Comparison of ENCODE assay signal across 8 cellular contexts in genomic region chr19:58407658-58408151, GRCh38. TPM values are rescaled to one million over a fixed set of nuclear protein-coding genes. Genes with fewer than 3 reads are reported as not detected.
A peak's percentile ranks its signal among the peaks of the same experiment; 100 is the strongest.
DNase-seq lines count a peak whose midpoint lies in the region; ATAC-seq, FAIRE-seq and TF ChIP-seq lines count a peak whose summit lies in the region.

No MANE protein-coding gene starts in this region.

- DNase-seq in GM06990 (ENCODE audit: extremely low read depth, insufficient read length) = no peak
- DNase-seq in HepG2 (ENCODE audit: low spot score) = peak; percentile 57
- no peak for DNase-seq in effector CD8-positive, alpha-beta T cell (lab: John Stamatoyannopoulos, UW)
- no peak for DNase-seq in amygdala (lab: John Stamatoyannopoulos, UW)

- intact Hi-C loops in HepG2 (cut with micrococcal nuclease; ENCODE audit: unreplicated experiment) = loop anchor here (5.0 kb wide), 3 partner anchors 45 to 80 kb away; partner anchors contain the start of genes ZNF324, ZNF324B and ZSCAN22

- H3K27ac Mint-ChIP-seq in IgD-negative memory B cell (peak overlapping the region; percentile 59 to 96 (median 95)), brain (peak overlapping the region; percentile 91 to 97 (median 95))

- TF ChIP-seq EP300 in HepG2 (IDR thresholded peaks at IDR 0.05; ENCODE audit: low read depth in 2 of 2, low read length in 2 of 2) (no peak), HepG2 (CRISPR knock-in tag; IDR thresholded peaks at IDR 0.05; ENCODE audit: borderline replicate concordance) (0 out of 2 replicates have a peak, but pooled peaks have one; percentile 17)

- no peak for FAIRE-seq in HepG2 (lab: Jason Lieb, UNC)

- peak overlapping the region; percentile 93 for H3K4me2 ChIP-seq in HepG2 (ENCODE audit: low read depth, low read length)

- H2AFZ ChIP-seq in HepG2 (ENCODE audit: low read length) = no peak overlapping the region

- no peaks in the 10 kb centered on the region for H4K20me1 ChIP-seq in HepG2 (ENCODE audit: insufficient read depth, low read length)

- H3K4me3 Mint-ChIP-seq in IgD-negative memory B cell = peak overlapping the region; percentile 97 to 99 (median 98)
- H3K4me3 Mint-ChIP-seq in brain = peak overlapping the region; percentile 91 to 95 (median 93)

- H3K9me3 Mint-ChIP-seq in IgD-negative memory B cell (peaks cover 0 to 1% (median 0%) of the 10 kb centered on the region in 3 donors), brain (peaks cover 0 to 16% (median 5%) of the 10 kb centered on the region in 5 experiments)

- TF ChIP-seq CTCF in GM06990 (IDR thresholded peaks at IDR 0.05; ENCODE audit: insufficient read depth, low read length, poor library complexity, severe bottlenecking) (no peak), brain (conservative IDR thresholded peaks at IDR 0.05) (no peak), HepG2 (CRISPR knock-in tag; IDR thresholded peaks at IDR 0.05) (no peak)

- 3% methylated on average over 15 of the region's 22 CpGs for WGBS in HepG2 (ENCODE audit: low lambda C conversion rate)
- 26% methylated on average over 22 of the region's 22 CpGs for WGBS in thymus

- peak; percentile 56 to 70 for TF ChIP-seq POLR2A in HepG2 (IDR thresholded peaks at IDR 0.05; ENCODE audit: insufficient read depth in 1 of 2, low read depth in 2 of 2, low read length in 2 of 2)

- CTCF ChIA-PET in HepG2 (lab: Yijun Ruan, JAX; ENCODE audit: low intra/inter-chr PET ratio, low total read pairs) = no interaction called here

- H3K27me3 Mint-ChIP-seq in IgD-negative memory B cell = no peaks in the 10 kb centered on the region
- peaks cover 10% of the 10 kb centered on the region for H3K27me3 Mint-ChIP-seq in brain

- no peak for TF ChIP-seq RAD21 in HepG2 (CRISPR knock-in tag; IDR thresholded peaks at IDR 0.05)

- H3K36me3 ChIP-seq in GM06990 (ENCODE audit: control insufficient read depth, insufficient read depth, low read length) = no peaks in the 10 kb centered on the region
- no peaks in the 10 kb centered on the region for H3K36me3 ChIP-seq in HepG2 (replicated peaks in 1 of 2; ENCODE audit: control insufficient read depth in 1 of 2, insufficient read depth in 2 of 2, low read length in 2 of 2)
- H3K36me3 ChIP-seq in thymus (ENCODE audit: control insufficient read depth, insufficient read depth) = no peaks in the 10 kb centered on the region

- ATAC-seq in HepG2 (peak; percentile 74), GM21381 (IDR thresholded peaks at IDR 0.05; ENCODE audit: unreplicated experiment) (no peak)

- H3K4me3 ChIP-seq in GM06990 (replicated peaks; ENCODE audit: low read depth, low read length) = peak overlapping the region; percentile 89
- peak overlapping the region; percentile 89 to 98 (median 95) for H3K4me3 ChIP-seq in HepG2 (replicated peaks in 1 of 3; ENCODE audit: insufficient read depth in 1 of 3, low read depth in 2 of 3, low read length in 3 of 3)
- peak overlapping the region; percentile 88 for H3K4me3 ChIP-seq in thymus (ENCODE audit: low read length)

- H3K36me3 Mint-ChIP-seq in IgD-negative memory B cell (peaks cover 5% of the 10 kb centered on the region), brain (peaks cover 36% of the 10 kb centered on the region)

- H3K79me2 ChIP-seq in HepG2 (ENCODE audit: insufficient read depth, low read length) = peaks cover 21% of the 10 kb centered on the region

- POLR2A ChIA-PET in HepG2 (lab: Yijun Ruan, JAX) = interaction anchor here (0.7 to 1.3 kb wide), 9 partner anchors 20 to 225 kb away, joined by 3 to 16 read pairs (median 5); partner anchors contain the start of genes A1BG, ZNF274, ZNF324B and ZNF497

- H3K4me1 Mint-ChIP-seq in IgD-negative memory B cell (peaks cover 15 to 24% (median 22%) of the 10 kb centered on the region in 3 donors), brain (peaks cover 37% of the 10 kb centered on the region)

- in situ Hi-C loops in HepG2 (cut with HindIII; ENCODE audit: extremely low pct_ligation_motif_present, low pct_unique_long_range_greater_than_20kb) = no loop called here

- H3K27me3 ChIP-seq in GM06990 (replicated peaks; ENCODE audit: control insufficient read depth, insufficient read depth, low read length) (no peaks in the 10 kb centered on the region), HepG2 (ENCODE audit: control insufficient read depth in 1 of 2, insufficient read depth in 2 of 2, low read length in 2 of 2) (no peaks in the 10 kb centered on the region; a peak in 1 of 5 replicates), thymus (ENCODE audit: control insufficient read depth, insufficient read depth) (no peaks in the 10 kb centered on the region)

- peak overlapping the region; percentile 85 for H3K27ac ChIP-seq in HepG2 (ENCODE audit: extremely low read length, insufficient read depth, low read length)
- H3K27ac ChIP-seq in thymus (ENCODE audit: low read depth) = peak overlapping the region; percentile 87

- H3K9me3 ChIP-seq in HepG2 (ENCODE audit: low read length) (no peaks in the 10 kb centered on the region), thymus (ENCODE audit: control insufficient read depth) (no peaks in the 10 kb centered on the region)

- H3K4me1 ChIP-seq in HepG2 (ENCODE audit: insufficient read depth, low read length) (peaks cover 38% of the 10 kb centered on the region), thymus (ENCODE audit: control insufficient read depth, insufficient read depth, low read length) (peaks cover 19% of the 10 kb centered on the region)

- BruUV-seq in HepG2 (replicated peaks; lab: Mats Ljungman, UMichigan) = TSS peak; percentile 93

- peak overlapping the region; percentile 89 for H3K9ac ChIP-seq in HepG2 (ENCODE audit: insufficient read depth, low read depth, low read length)

RNA-seq across cellular contexts. Expression of gene ZNF584, which starts 0.7 kb away (rescaled TPM):
- polyA plus RNA-seq in IgD-negative memory B cell (3.5 TPM), brain (ENCODE audit: insufficient read depth, low read depth, low replicate concordance) (5.8 TPM), HepG2 (2011; rRNA removed) (2.4 and 3.3 TPM in 2 replicates), thymus (5.2 TPM)
- 6.8 and 7.0 TPM in 2 replicates for total RNA-seq in HepG2 (2016; rRNA removed; fragmentation: Illumina TruSeq; extraction: Trizol)
- 2.7 and 3.0 TPM in 2 replicates for total RNA-seq in HepG2 (2016; cell fraction: cytosol; rRNA removed; fragmentation: Illumina TruSeq; extraction: Trizol; ENCODE audit: low read depth)
- total RNA-seq in HepG2 (2016; cell fraction: insoluble cytoplasmic fraction; rRNA removed; fragmentation: Illumina TruSeq; extraction: Trizol) = 7.0 and 7.6 TPM in 2 replicates
- 5.6 and 7.1 TPM in 2 replicates for total RNA-seq in HepG2 (2016; cell fraction: membrane; rRNA removed; fragmentation: Illumina TruSeq; extraction: Trizol)
- 4.6 and 6.5 TPM in 2 replicates for total RNA-seq in HepG2 (2016; cell fraction: nucleus; rRNA removed; fragmentation: Illumina TruSeq; extraction: Trizol)
- polyA plus RNA-seq in HepG2 (2011; cell fraction: cytosol; rRNA removed) = 2.2 and 2.4 TPM in 2 replicates
- 2.7 and 3.7 TPM in 2 replicates for polyA plus RNA-seq in HepG2 (2011; cell fraction: nucleus; rRNA removed)
- 2.1 and 2.6 TPM in 2 replicates for polyA plus RNA-seq in HepG2 (2012)
- 1.5 and 2.0 TPM in 2 replicates for polyA plus RNA-seq in HepG2 (2016; cell fraction: cytosol; fragmentation: Illumina TruSeq; extraction: Trizol; ENCODE audit: low read depth)
- polyA plus RNA-seq in HepG2 (2016; cell fraction: insoluble cytoplasmic fraction; fragmentation: Illumina TruSeq; extraction: Trizol; ENCODE audit: low read depth) = 4.1 and 4.8 TPM in 2 replicates
- 2.5 and 4.0 TPM in 2 replicates for polyA plus RNA-seq in HepG2 (2016; cell fraction: membrane; fragmentation: Illumina TruSeq; extraction: Trizol; ENCODE audit: low read depth)
- 6.0 and 6.2 TPM in 2 replicates for polyA plus RNA-seq in HepG2 (2016; cell fraction: nucleus; fragmentation: Illumina TruSeq; extraction: Trizol; ENCODE audit: insufficient read depth, low read depth)
- polyA minus RNA-seq in HepG2 (2011; rRNA and poly(A)+ RNA removed; ENCODE audit: low replicate concordance) = 5.5 and 35.4 TPM in 2 replicates
- polyA minus RNA-seq in HepG2 (2011; cell fraction: cytosol; rRNA and poly(A)+ RNA removed) = 2.7 and 2.9 TPM in 2 replicates
- 4.2 and 4.6 TPM in 2 replicates for polyA minus RNA-seq in HepG2 (2011; cell fraction: nucleus; rRNA and poly(A)+ RNA removed)

RNA-seq across cellular contexts. Expression of gene RNF225, which starts 12.2 kb away (rescaled TPM):
- polyA plus RNA-seq in IgD-negative memory B cell = not detected
- polyA plus RNA-seq in brain (ENCODE audit: insufficient read depth, low read depth, low replicate concordance) = not detected
- total RNA-seq in HepG2 (2016; rRNA removed; fragmentation: Illumina TruSeq; extraction: Trizol) = not detected in 2 replicates
- not detected in 2 replicates for total RNA-seq in HepG2 (2016; cell fraction: cytosol; rRNA removed; fragmentation: Illumina TruSeq; extraction: Trizol; ENCODE audit: low read depth)
- not detected in 2 replicates for total RNA-seq in HepG2 (2016; cell fraction: insoluble cytoplasmic fraction; rRNA removed; fragmentation: Illumina TruSeq; extraction: Trizol)
- total RNA-seq in HepG2 (2016; cell fraction: membrane; rRNA removed; fragmentation: Illumina TruSeq; extraction: Trizol) = not detected in 2 replicates
- total RNA-seq in HepG2 (2016; cell fraction: nucleus; rRNA removed; fragmentation: Illumina TruSeq; extraction: Trizol) = not detected in 2 replicates
- not detected in 2 replicates for polyA plus RNA-seq in HepG2 (2011; rRNA removed)
- not detected in 2 replicates for polyA plus RNA-seq in HepG2 (2011; cell fraction: cytosol; rRNA removed)
- polyA plus RNA-seq in HepG2 (2011; cell fraction: nucleus; rRNA removed) = 0.57 and 1.5 TPM in 2 replicates
- not detected in 2 replicates for polyA plus RNA-seq in HepG2 (2012)
- polyA plus RNA-seq in HepG2 (2016; cell fraction: cytosol; fragmentation: Illumina TruSeq; extraction: Trizol; ENCODE audit: low read depth) = not detected in 2 replicates
- polyA plus RNA-seq in HepG2 (2016; cell fraction: insoluble cytoplasmic fraction; fragmentation: Illumina TruSeq; extraction: Trizol; ENCODE audit: low read depth) = not detected in 2 replicates
- not detected in 2 replicates for polyA plus RNA-seq in HepG2 (2016; cell fraction: membrane; fragmentation: Illumina TruSeq; extraction: Trizol; ENCODE audit: low read depth)
- not detected in 2 replicates for polyA plus RNA-seq in HepG2 (2016; cell fraction: nucleus; fragmentation: Illumina TruSeq; extraction: Trizol; ENCODE audit: insufficient read depth, low read depth)
- polyA minus RNA-seq in HepG2 (2011; rRNA and poly(A)+ RNA removed; ENCODE audit: low replicate concordance) = 0.80 TPM in 1 of 2 replicates, not detected in the other
- polyA minus RNA-seq in HepG2 (2011; cell fraction: cytosol; rRNA and poly(A)+ RNA removed) = not detected in 2 replicates
- 1.5 and 2.4 TPM in 2 replicates for polyA minus RNA-seq in HepG2 (2011; cell fraction: nucleus; rRNA and poly(A)+ RNA removed)
- not detected for polyA plus RNA-seq in thymus

RNA-seq across cellular contexts. Expression of gene RPS5, which starts 20.6 kb away (rescaled TPM):
- polyA plus RNA-seq in IgD-negative memory B cell (1,545 TPM), brain (ENCODE audit: insufficient read depth, low read depth, low replicate concordance) (1,967 TPM), HepG2 (2011; rRNA removed) (4,145 and 4,408 TPM in 2 replicates), thymus (942 TPM)
- 1,544 and 1,715 TPM in 2 replicates for total RNA-seq in HepG2 (2016; rRNA removed; fragmentation: Illumina TruSeq; extraction: Trizol)
- 2,017 and 2,110 TPM in 2 replicates for total RNA-seq in HepG2 (2016; cell fraction: cytosol; rRNA removed; fragmentation: Illumina TruSeq; extraction: Trizol; ENCODE audit: low read depth)
- 1,517 and 1,921 TPM in 2 replicates for total RNA-seq in HepG2 (2016; cell fraction: insoluble cytoplasmic fraction; rRNA removed; fragmentation: Illumina TruSeq; extraction: Trizol)
- total RNA-seq in HepG2 (2016; cell fraction: membrane; rRNA removed; fragmentation: Illumina TruSeq; extraction: Trizol) = 2,939 and 3,145 TPM in 2 replicates
- total RNA-seq in HepG2 (2016; cell fraction: nucleus; rRNA removed; fragmentation: Illumina TruSeq; extraction: Trizol) = 614 and 724 TPM in 2 replicates
- 3,539 and 5,584 TPM in 2 replicates for polyA plus RNA-seq in HepG2 (2011; cell fraction: cytosol; rRNA removed)
- 1,780 and 1,928 TPM in 2 replicates for polyA plus RNA-seq in HepG2 (2011; cell fraction: nucleus; rRNA removed)
- polyA plus RNA-seq in HepG2 (2012) = 1,706 and 1,819 TPM in 2 replicates
- 2,310 and 2,596 TPM in 2 replicates for polyA plus RNA-seq in HepG2 (2016; cell fraction: cytosol; fragmentation: Illumina TruSeq; extraction: Trizol; ENCODE audit: low read depth)
- polyA plus RNA-seq in HepG2 (2016; cell fraction: insoluble cytoplasmic fraction; fragmentation: Illumina TruSeq; extraction: Trizol; ENCODE audit: low read depth) = 1,782 and 1,827 TPM in 2 replicates
- polyA plus RNA-seq in HepG2 (2016; cell fraction: membrane; fragmentation: Illumina TruSeq; extraction: Trizol; ENCODE audit: low read depth) = 3,073 and 3,180 TPM in 2 replicates
- polyA plus RNA-seq in HepG2 (2016; cell fraction: nucleus; fragmentation: Illumina TruSeq; extraction: Trizol; ENCODE audit: insufficient read depth, low read depth) = 1,095 and 1,142 TPM in 2 replicates
- polyA minus RNA-seq in HepG2 (2011; rRNA and poly(A)+ RNA removed; ENCODE audit: low replicate concordance) = 2,710 and 3,749 TPM in 2 replicates
- 541 and 557 TPM in 2 replicates for polyA minus RNA-seq in HepG2 (2011; cell fraction: cytosol; rRNA and poly(A)+ RNA removed)
- 340 and 381 TPM in 2 replicates for polyA minus RNA-seq in HepG2 (2011; cell fraction: nucleus; rRNA and poly(A)+ RNA removed)

RNA-seq across cellular contexts. Expression of gene ZNF837, which starts 26.9 kb away (rescaled TPM):
- polyA plus RNA-seq in IgD-negative memory B cell = 8.0 TPM
- 1.4 TPM for polyA plus RNA-seq in brain (ENCODE audit: insufficient read depth, low read depth, low replicate concordance)
- total RNA-seq in HepG2 (2016; rRNA removed; fragmentation: Illumina TruSeq; extraction: Trizol) = 0.73 and 1.3 TPM in 2 replicates
- 0.71 and 0.79 TPM in 2 replicates for total RNA-seq in HepG2 (2016; cell fraction: cytosol; rRNA removed; fragmentation: Illumina TruSeq; extraction: Trizol; ENCODE audit: low read depth)
- total RNA-seq in HepG2 (2016; cell fraction: insoluble cytoplasmic fraction; rRNA removed; fragmentation: Illumina TruSeq; extraction: Trizol) = 0.68 and 1.8 TPM in 2 replicates
- 1.5 and 2.2 TPM in 2 replicates for total RNA-seq in HepG2 (2016; cell fraction: membrane; rRNA removed; fragmentation: Illumina TruSeq; extraction: Trizol)
- 1.0 and 1.6 TPM in 2 replicates for total RNA-seq in HepG2 (2016; cell fraction: nucleus; rRNA removed; fragmentation: Illumina TruSeq; extraction: Trizol)
- 0.29 and 0.69 TPM in 2 replicates for polyA plus RNA-seq in HepG2 (2011; rRNA removed)
- 0.37 and 0.87 TPM in 2 replicates for polyA plus RNA-seq in HepG2 (2011; cell fraction: cytosol; rRNA removed)
- polyA plus RNA-seq in HepG2 (2011; cell fraction: nucleus; rRNA removed) = 1.6 TPM in 2 replicates
- polyA plus RNA-seq in HepG2 (2012) = 0.47 and 0.56 TPM in 2 replicates
- 0.55 and 0.72 TPM in 2 replicates for polyA plus RNA-seq in HepG2 (2016; cell fraction: cytosol; fragmentation: Illumina TruSeq; extraction: Trizol; ENCODE audit: low read depth)
- polyA plus RNA-seq in HepG2 (2016; cell fraction: insoluble cytoplasmic fraction; fragmentation: Illumina TruSeq; extraction: Trizol; ENCODE audit: low read depth) = 0.70 and 0.97 TPM in 2 replicates
- 0.61 and 0.99 TPM in 2 replicates for polyA plus RNA-seq in HepG2 (2016; cell fraction: membrane; fragmentation: Illumina TruSeq; extraction: Trizol; ENCODE audit: low read depth)
- polyA plus RNA-seq in HepG2 (2016; cell fraction: nucleus; fragmentation: Illumina TruSeq; extraction: Trizol; ENCODE audit: insufficient read depth, low read depth) = 0.38 and 1.3 TPM in 2 replicates
- polyA minus RNA-seq in HepG2 (2011; rRNA and poly(A)+ RNA removed; ENCODE audit: low replicate concordance) = 0.47 and 1.0 TPM in 2 replicates
- 0.44 and 0.69 TPM in 2 replicates for polyA minus RNA-seq in HepG2 (2011; cell fraction: cytosol; rRNA and poly(A)+ RNA removed)
- 0.25 and 0.90 TPM in 2 replicates for polyA minus RNA-seq in HepG2 (2011; cell fraction: nucleus; rRNA and poly(A)+ RNA removed)
- 2.9 TPM for polyA plus RNA-seq in thymus

RNA-seq across cellular contexts. Expression of gene ZNF132, which starts 32.2 kb away (rescaled TPM):
- polyA plus RNA-seq in IgD-negative memory B cell (0.53 TPM), brain (ENCODE audit: insufficient read depth, low read depth, low replicate concordance) (2.5 TPM), HepG2 (2011; rRNA removed) (not detected in 2 replicates), thymus (1.6 TPM)
- total RNA-seq in HepG2 (2016; rRNA removed; fragmentation: Illumina TruSeq; extraction: Trizol) = not detected in 2 replicates
- total RNA-seq in HepG2 (2016; cell fraction: cytosol; rRNA removed; fragmentation: Illumina TruSeq; extraction: Trizol; ENCODE audit: low read depth) = not detected in 2 replicates
- total RNA-seq in HepG2 (2016; cell fraction: insoluble cytoplasmic fraction; rRNA removed; fragmentation: Illumina TruSeq; extraction: Trizol) = not detected in 2 replicates
- total RNA-seq in HepG2 (2016; cell fraction: membrane; rRNA removed; fragmentation: Illumina TruSeq; extraction: Trizol) = not detected in 2 replicates
- total RNA-seq in HepG2 (2016; cell fraction: nucleus; rRNA removed; fragmentation: Illumina TruSeq; extraction: Trizol) = not detected in 2 replicates
- not detected in 2 replicates for polyA plus RNA-seq in HepG2 (2011; cell fraction: cytosol; rRNA removed)
- not detected in 2 replicates for polyA plus RNA-seq in HepG2 (2011; cell fraction: nucleus; rRNA removed)
- 0.15 and 0.24 TPM in 2 replicates for polyA plus RNA-seq in HepG2 (2012)
- not detected in 2 replicates for polyA plus RNA-seq in HepG2 (2016; cell fraction: cytosol; fragmentation: Illumina TruSeq; extraction: Trizol; ENCODE audit: low read depth)
- not detected in 2 replicates for polyA plus RNA-seq in HepG2 (2016; cell fraction: insoluble cytoplasmic fraction; fragmentation: Illumina TruSeq; extraction: Trizol; ENCODE audit: low read depth)
- polyA plus RNA-seq in HepG2 (2016; cell fraction: membrane; fragmentation: Illumina TruSeq; extraction: Trizol; ENCODE audit: low read depth) = not detected in 2 replicates
- not detected in 2 replicates for polyA plus RNA-seq in HepG2 (2016; cell fraction: nucleus; fragmentation: Illumina TruSeq; extraction: Trizol; ENCODE audit: insufficient read depth, low read depth)
- polyA minus RNA-seq in HepG2 (2011; rRNA and poly(A)+ RNA removed; ENCODE audit: low replicate concordance) = not detected in 2 replicates
- not detected in 2 replicates for polyA minus RNA-seq in HepG2 (2011; cell fraction: cytosol; rRNA and poly(A)+ RNA removed)
- not detected in 2 replicates for polyA minus RNA-seq in HepG2 (2011; cell fraction: nucleus; rRNA and poly(A)+ RNA removed)
